ENCODE assay signal across 1 cellular context in the genomic region with DNA sequence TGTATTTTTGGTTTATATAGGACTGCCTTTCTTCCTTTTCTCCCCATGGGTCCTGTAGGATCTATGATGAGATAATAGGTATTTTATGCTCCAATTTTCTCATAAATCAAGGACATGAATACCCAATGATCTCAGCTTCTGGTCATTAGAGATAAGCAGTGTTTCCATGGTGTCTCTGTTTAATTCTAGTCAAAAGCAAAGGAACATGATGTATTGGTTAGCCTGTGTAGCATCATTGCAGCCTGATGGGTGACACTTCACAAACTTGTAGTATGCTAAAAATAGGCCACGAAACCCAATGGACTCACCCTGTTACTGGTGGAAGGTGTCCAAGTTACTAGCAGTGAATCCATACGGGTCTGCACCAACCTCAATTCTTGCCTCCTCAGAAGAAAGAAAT.
TF ChIP-seq lines count a peak whose summit lies in the region.

No MANE protein-coding gene starts in this region.

TF ChIP-seq in K562, 482 proteins besides CTCF, POLR2A, EP300 and RAD21 (continued from another document):
- TF ChIP-seq PYGO2 (tag; IDR thresholded peaks at IDR 0.05) (no peak), ZNF3 (CRISPR knock-in tag; IDR thresholded peaks at IDR 0.05) (no peak), MEF2D (tag; conservative IDR thresholded peaks at IDR 0.05; ENCODE audit: low read depth) (peak; percentile 90), ARID1B (IDR thresholded peaks at IDR 0.05) (peak; percentile 73), EWSR1 (IDR thresholded peaks at IDR 0.05; ENCODE audit: borderline replicate concordance, low read depth, partially characterized antibody) (no peak), ARID2 (IDR thresholded peaks at IDR 0.05) (no peak), HMG20B (CRISPR knock-in tag; IDR thresholded peaks at IDR 0.05) (no peak), CC2D1A (IDR thresholded peaks at IDR 0.05) (no peak), GABPB2 (CRISPR knock-in tag; conservative IDR thresholded peaks at IDR 0.05) (no peak), RBM25 (IDR thresholded peaks at IDR 0.05; ENCODE audit: low read depth, low read length, severe bottlenecking) (no peak), PHB (CRISPR knock-in tag; IDR thresholded peaks at IDR 0.05) (no peak), SIN3B (IDR thresholded peaks at IDR 0.05; ENCODE audit: low read depth) (no peak), ZBTB17 (CRISPR knock-in tag; IDR thresholded peaks at IDR 0.05) (no peak), CBFA2T3 (IDR thresholded peaks at IDR 0.05) (peak; percentile 67), SMARCA4 (IDR thresholded peaks at IDR 0.05) (peak; percentile 42; the same call in 1 of the 2 replicates), ZNF507 (tag; conservative IDR thresholded peaks at IDR 0.05) (no peak), RBBP5 (IDR thresholded peaks at IDR 0.05; ENCODE audit: borderline replicate concordance, insufficient read depth, low read length, poor library complexity, severe bottlenecking) (no peak), TCF3 (CRISPR knock-in tag; IDR thresholded peaks at IDR 0.05) (peak; percentile 69), SRF (CRISPR knock-in tag; IDR thresholded peaks at IDR 0.05) (no peak), ESRRB (CRISPR knock-in tag; IDR thresholded peaks at IDR 0.05; ENCODE audit: borderline replicate concordance) (no peak), RCOR1 (IDR thresholded peaks at IDR 0.05; ENCODE audit: borderline replicate concordance in 1 of 2, low read depth in 2 of 2, low read length in 2 of 2) (0 out of 4 replicates have a peak, but pooled peaks of 1 of the 2 experiments have one; percentile 60), DACH1 (IDR thresholded peaks at IDR 0.05; ENCODE audit: partially characterized antibody) (no peak), ZNF133 (CRISPR knock-in tag; IDR thresholded peaks at IDR 0.05) (no peak), RBM14 (IDR thresholded peaks at IDR 0.05; ENCODE audit: borderline replicate concordance, insufficient read depth, low read depth, low read length) (no peak), YY1 (IDR thresholded peaks at IDR 0.05; ENCODE audit: borderline replicate concordance in 1 of 3, control insufficient read depth in 1 of 3, extremely low read depth in 1 of 3, insufficient read depth in 3 of 3, insufficient read length in 1 of 3, insufficient replicate concordance in 2 of 3, low read depth in 1 of 3, low read length in 2 of 3) (no peak), SP2 (IDR thresholded peaks at IDR 0.05; ENCODE audit: extremely low read depth, low read depth, low read length, poor library complexity, severe bottlenecking) (no peak), RFX7 (CRISPR knock-in tag; IDR thresholded peaks at IDR 0.05) (no peak)
- TF ChIP-seq, protein P1, sequence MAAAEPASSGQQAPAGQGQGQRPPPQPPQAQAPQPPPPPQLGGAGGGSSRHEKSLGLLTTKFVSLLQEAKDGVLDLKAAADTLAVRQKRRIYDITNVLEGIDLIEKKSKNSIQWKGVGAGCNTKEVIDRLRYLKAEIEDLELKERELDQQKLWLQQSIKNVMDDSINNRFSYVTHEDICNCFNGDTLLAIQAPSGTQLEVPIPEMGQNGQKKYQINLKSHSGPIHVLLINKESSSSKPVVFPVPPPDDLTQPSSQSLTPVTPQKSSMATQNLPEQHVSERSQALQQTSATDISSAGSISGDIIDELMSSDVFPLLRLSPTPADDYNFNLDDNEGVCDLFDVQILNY (CRISPR knock-in tag; IDR thresholded peaks at IDR 0.05): no peak
- TF ChIP-seq, protein P2, sequence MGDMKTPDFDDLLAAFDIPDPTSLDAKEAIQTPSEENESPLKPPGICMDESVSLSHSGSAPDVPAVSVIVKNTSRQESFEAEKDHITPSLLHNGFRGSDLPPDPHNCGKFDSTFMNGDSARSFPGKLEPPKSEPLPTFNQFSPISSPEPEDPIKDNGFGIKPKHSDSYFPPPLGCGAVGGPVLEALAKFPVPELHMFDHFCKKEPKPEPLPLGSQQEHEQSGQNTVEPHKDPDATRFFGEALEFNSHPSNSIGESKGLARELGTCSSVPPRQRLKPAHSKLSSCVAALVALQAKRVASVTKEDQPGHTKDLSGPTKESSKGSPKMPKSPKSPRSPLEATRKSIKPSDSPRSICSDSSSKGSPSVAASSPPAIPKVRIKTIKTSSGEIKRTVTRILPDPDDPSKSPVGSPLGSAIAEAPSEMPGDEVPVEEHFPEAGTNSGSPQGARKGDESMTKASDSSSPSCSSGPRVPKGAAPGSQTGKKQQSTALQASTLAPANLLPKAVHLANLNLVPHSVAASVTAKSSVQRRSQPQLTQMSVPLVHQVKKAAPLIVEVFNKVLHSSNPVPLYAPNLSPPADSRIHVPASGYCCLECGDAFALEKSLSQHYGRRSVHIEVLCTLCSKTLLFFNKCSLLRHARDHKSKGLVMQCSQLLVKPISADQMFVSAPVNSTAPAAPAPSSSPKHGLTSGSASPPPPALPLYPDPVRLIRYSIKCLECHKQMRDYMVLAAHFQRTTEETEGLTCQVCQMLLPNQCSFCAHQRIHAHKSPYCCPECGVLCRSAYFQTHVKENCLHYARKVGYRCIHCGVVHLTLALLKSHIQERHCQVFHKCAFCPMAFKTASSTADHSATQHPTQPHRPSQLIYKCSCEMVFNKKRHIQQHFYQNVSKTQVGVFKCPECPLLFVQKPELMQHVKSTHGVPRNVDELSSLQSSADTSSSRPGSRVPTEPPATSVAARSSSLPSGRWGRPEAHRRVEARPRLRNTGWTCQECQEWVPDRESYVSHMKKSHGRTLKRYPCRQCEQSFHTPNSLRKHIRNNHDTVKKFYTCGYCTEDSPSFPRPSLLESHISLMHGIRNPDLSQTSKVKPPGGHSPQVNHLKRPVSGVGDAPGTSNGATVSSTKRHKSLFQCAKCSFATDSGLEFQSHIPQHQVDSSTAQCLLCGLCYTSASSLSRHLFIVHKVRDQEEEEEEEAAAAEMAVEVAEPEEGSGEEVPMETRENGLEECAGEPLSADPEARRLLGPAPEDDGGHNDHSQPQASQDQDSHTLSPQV (IDR thresholded peaks at IDR 0.05): no peak
- TF ChIP-seq, protein P3, sequence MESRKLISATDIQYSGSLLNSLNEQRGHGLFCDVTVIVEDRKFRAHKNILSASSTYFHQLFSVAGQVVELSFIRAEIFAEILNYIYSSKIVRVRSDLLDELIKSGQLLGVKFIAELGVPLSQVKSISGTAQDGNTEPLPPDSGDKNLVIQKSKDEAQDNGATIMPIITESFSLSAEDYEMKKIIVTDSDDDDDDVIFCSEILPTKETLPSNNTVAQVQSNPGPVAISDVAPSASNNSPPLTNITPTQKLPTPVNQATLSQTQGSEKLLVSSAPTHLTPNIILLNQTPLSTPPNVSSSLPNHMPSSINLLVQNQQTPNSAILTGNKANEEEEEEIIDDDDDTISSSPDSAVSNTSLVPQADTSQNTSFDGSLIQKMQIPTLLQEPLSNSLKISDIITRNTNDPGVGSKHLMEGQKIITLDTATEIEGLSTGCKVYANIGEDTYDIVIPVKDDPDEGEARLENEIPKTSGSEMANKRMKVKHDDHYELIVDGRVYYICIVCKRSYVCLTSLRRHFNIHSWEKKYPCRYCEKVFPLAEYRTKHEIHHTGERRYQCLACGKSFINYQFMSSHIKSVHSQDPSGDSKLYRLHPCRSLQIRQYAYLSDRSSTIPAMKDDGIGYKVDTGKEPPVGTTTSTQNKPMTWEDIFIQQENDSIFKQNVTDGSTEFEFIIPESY (CRISPR knock-in tag; IDR thresholded peaks at IDR 0.05): no peak
- TF ChIP-seq, protein P4, sequence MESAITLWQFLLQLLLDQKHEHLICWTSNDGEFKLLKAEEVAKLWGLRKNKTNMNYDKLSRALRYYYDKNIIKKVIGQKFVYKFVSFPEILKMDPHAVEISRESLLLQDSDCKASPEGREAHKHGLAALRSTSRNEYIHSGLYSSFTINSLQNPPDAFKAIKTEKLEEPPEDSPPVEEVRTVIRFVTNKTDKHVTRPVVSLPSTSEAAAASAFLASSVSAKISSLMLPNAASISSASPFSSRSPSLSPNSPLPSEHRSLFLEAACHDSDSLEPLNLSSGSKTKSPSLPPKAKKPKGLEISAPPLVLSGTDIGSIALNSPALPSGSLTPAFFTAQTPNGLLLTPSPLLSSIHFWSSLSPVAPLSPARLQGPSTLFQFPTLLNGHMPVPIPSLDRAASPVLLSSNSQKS (CRISPR knock-in tag; IDR thresholded peaks at IDR 0.05): no peak
